In genomic region chr14:57737598-57737997, GRCh38 we compare ENCODE assay signal across 24 cellular contexts.
"Had no signal": no experiment of that assay in that cellular context is flagged by ENCODE, and none has a peak within 500 bp of the region (broad histone marks: within the 10 kb centered on the region; RNA-seq: fewer than 3 reads in every experiment).

No MANE protein-coding gene starts in this region.

- H3K4me1 ChIP-seq: colonic mucosa, pancreas, prostate gland, uterus had no signal

- H3K36me3 ChIP-seq: colonic mucosa, pancreas, prostate gland, sigmoid colon, thoracic aorta, uterus had no signal

- H3K4me3 ChIP-seq: colonic mucosa, pancreas, prostate gland, sigmoid colon, thoracic aorta, uterus had no signal

- H3K27ac ChIP-seq: colonic mucosa, pancreas, prostate gland, sigmoid colon, thoracic aorta, uterus had no signal

- ATAC-seq: activated CD4-positive, alpha-beta T cell treated with anti-CD3 and anti-CD28 coated beads for 36 hours; activated naive CD4-positive, alpha-beta T cell treated with anti-CD3 and anti-CD28 coated beads, Interleukin-2, amount 50 U/mL, for 72 hours; activated T-cell treated with anti-CD3 and anti-CD28 coated beads, Interleukin-2, amount 50 U/mL, for 72 hours; naive thymus-derived CD8-positive, alpha-beta T cell; pancreas; stimulated activated effector memory CD8-positive, alpha-beta T cell treated with anti-CD3 and anti-CD28 coated beads, Interleukin-12 subunit alpha, Interleukin-12 subunit beta, amount 100 ng/mL, for 72 hours had no signal

- DNase-seq: activated CD4-positive, alpha-beta T cell treated with anti-CD3 and anti-CD28 coated beads for 36 hours; activated CD4-positive, alpha-beta T cell treated with anti-CD3 and anti-CD28 coated beads, Interleukin-2, amount 50 U/mL, for 4 hours; activated CD4-positive, CD25-positive, alpha-beta regulatory T cell; activated naive CD4-positive, alpha-beta T cell; activated T-cell treated with anti-CD3 and anti-CD28 coated beads for 4 hours; activated T-cell treated with anti-CD3 and anti-CD28 coated beads, Interleukin-2, amount 50 U/mL, for 72 hours; colonic mucosa; effector CD8-positive, alpha-beta T cell; foreskin fibroblast; head of caudate nucleus; hippocampal formation; naive thymus-derived CD8-positive, alpha-beta T cell; nucleus accumbens; pancreas; retina; sigmoid colon; small intestine; stimulated activated CD4-positive, alpha-beta T cell treated with anti-CD3 and anti-CD28 coated beads, Interleukin-4, amount 100 ng/mL, for 24 hours; trophoblast cell; uterus had no signal

- H3K9me3 ChIP-seq: colonic mucosa, pancreas, prostate gland, sigmoid colon, thoracic aorta, uterus had no signal
